ENCODE assay signal across 9 cellular contexts in the genomic region with DNA sequence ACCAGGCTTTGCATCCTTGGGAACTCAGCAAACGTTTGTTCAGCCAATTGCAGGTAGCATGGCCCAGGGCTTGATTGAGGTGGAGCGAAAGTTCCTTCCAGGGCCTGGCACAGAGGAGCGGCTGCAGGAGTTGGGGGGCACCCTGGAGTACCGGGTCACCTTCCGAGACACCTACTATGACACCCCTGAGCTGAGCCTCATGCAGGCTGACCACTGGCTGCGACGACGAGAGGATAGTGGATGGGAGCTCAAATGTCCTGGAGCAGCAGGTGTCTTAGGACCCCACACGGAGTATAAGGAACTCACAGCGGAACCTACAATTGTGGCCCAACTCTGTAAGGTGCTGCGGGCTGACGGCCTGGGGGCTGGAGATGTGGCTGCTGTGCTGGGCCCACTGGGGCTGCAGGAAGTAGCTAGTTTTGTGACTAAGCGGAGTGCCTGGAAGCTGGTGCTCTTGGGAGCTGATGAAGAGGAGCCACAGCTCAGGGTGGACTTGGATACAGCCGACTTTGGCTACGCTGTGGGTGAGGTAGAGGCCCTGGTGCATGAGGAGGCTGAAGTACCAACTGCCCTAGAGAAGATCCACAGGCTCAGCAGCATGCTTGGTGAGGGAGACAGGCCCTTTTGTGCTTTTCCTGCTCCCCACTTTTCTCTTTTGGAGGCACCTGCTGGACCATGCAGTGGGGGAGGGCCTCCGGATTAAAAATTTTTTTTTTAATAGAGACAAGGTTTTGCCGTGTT. TPM values are rescaled to one million over a fixed set of nuclear protein-coding genes. Genes with fewer than 3 reads are reported as not detected.
DNase-seq lines count a peak whose midpoint lies in the region; ATAC-seq and TF ChIP-seq lines count a peak whose summit lies in the region.
"Had no signal": no experiment of that assay in that cellular context is flagged by ENCODE, and none has a peak within 500 bp of the region (broad histone marks: within the 10 kb centered on the region; RNA-seq: fewer than 3 reads in every experiment).

No MANE protein-coding gene starts in this region.

- no peaks in the 10 kb centered on the region for H3K9me3 ChIP-seq in AG04450 (ENCODE audit: control insufficient read depth, insufficient read depth, low read length)
- H3K9me3 ChIP-seq in body of pancreas, result no peaks in the 10 kb centered on the region
- H3K9me3 ChIP-seq in mesodermal cell (ENCODE audit: control insufficient read depth, low read length), result no peaks in the 10 kb centered on the region

- DNase-seq in AG04450 (ENCODE audit: low read depth, low spot score) (no peak), body of pancreas (no peak), NK-92 (lab: John Stamatoyannopoulos, UW; ENCODE audit: unreplicated experiment) (no peak), NCI-H1436 (lab: John Stamatoyannopoulos, UW) (no peak)

- H3K27ac ChIP-seq in AG04450 (ENCODE audit: low read depth, low read length), result peak overlapping the region; percentile 47
- H3K27ac ChIP-seq in body of pancreas, result peak overlapping the region; percentile 89 to 98 (median 94)
- no peak overlapping the region for H3K27ac ChIP-seq in mesodermal cell (ENCODE audit: low read depth, low read length, severe bottlenecking)

- H3K27me3 ChIP-seq in AG04450 (ENCODE audit: control insufficient read depth, insufficient read depth, low read length) (no peaks in the 10 kb centered on the region), body of pancreas (no peaks in the 10 kb centered on the region)

- no peak for TF ChIP-seq CTCF in AG04450 (IDR thresholded peaks at IDR 0.05; ENCODE audit: low read depth, low read length)
- TF ChIP-seq CTCF in body of pancreas (IDR thresholded peaks at IDR 0.05), result no peak

- peaks cover 16 to 21% (median 17%) of the 10 kb centered on the region in 3 donors for H3K4me1 Mint-ChIP-seq in IgD-negative memory B cell

- H3K27me3 Mint-ChIP-seq in IgD-negative memory B cell, result no peaks in the 10 kb centered on the region

- 28 to 33% methylated on average over 7 to 17 of the region's 17 CpGs for WGBS in body of pancreas, 2 donors
- 66 to 68% methylated on average over 14 to 15 of the region's 17 CpGs for WGBS in mesodermal cell (ENCODE audit: insufficient coverage in 2 of 2), 2 experiments

- no peaks in the 10 kb centered on the region for H3K36me3 Mint-ChIP-seq in IgD-negative memory B cell

- intact Hi-C loops in body of pancreas (cut with DNase I), result loop anchor here (5.0 kb wide), 1 partner anchor 85 kb away; no protein-coding TSS in a partner anchor

- CTCF ChIA-PET in AG04450 (lab: Charles Lee), result interaction anchor here (8.1 kb wide), 1 partner anchor 78 kb away, joined by 330 read pairs; no protein-coding TSS in a partner anchor

- H3K4me1 ChIP-seq in body of pancreas (peaks cover 23% of the 10 kb centered on the region), mesodermal cell (ENCODE audit: control insufficient read depth, insufficient read depth, low read length, poor library complexity, severe bottlenecking) (peaks cover 7% of the 10 kb centered on the region)

- H3K27ac Mint-ChIP-seq in IgD-negative memory B cell, result peak overlapping the region; percentile 79 to 97 (median 97)

- H3K36me3 ChIP-seq in body of pancreas (replicated peaks in 1 of 2; ENCODE audit: insufficient read depth in 1 of 2, low read depth in 2 of 2) (peaks cover 0 to 7% of the 10 kb centered on the region in 2 donors), mesodermal cell (ENCODE audit: control insufficient read depth, insufficient read depth, low read length) (peaks cover 39% of the 10 kb centered on the region)

- H3K9me3 Mint-ChIP-seq in IgD-negative memory B cell, result no peaks in the 10 kb centered on the region

- TF ChIP-seq POLR2A in body of pancreas (IDR thresholded peaks at IDR 0.05), result no peak

- peak overlapping the region; percentile 90 for H3K4me3 ChIP-seq in AG04450 (ENCODE audit: low read depth, low read length)
- peak overlapping the region; percentile 59 to 72 for H3K4me3 ChIP-seq in body of pancreas
- peak overlapping the region; percentile 72 for H3K4me3 ChIP-seq in mesodermal cell (ENCODE audit: extremely low read depth, insufficient read depth, low read length, poor library complexity, severe bottlenecking)

- ATAC-seq in body of pancreas (no peak), HG02588 (IDR thresholded peaks at IDR 0.05; ENCODE audit: unreplicated experiment) (no peak), GM21528 (IDR thresholded peaks at IDR 0.05; ENCODE audit: low FRiP score, unreplicated experiment) (no peak)

- POLR2A ChIA-PET in AG04450 (lab: Yijun Ruan, JAX), result interaction anchor here (0.5 to 1.0 kb wide), 3 partner anchors 59 to 531 kb away, joined by 3 to 6 read pairs (median 3); a partner anchor contains a TSS

- H3K4me3 Mint-ChIP-seq in IgD-negative memory B cell, result peak overlapping the region; percentile 93 to 98 (median 96)

RNA-seq across cellular contexts. Expression of a gene that starts 0.8 kb away (rescaled TPM):
- polyA plus RNA-seq in AG04450 (2011; rRNA removed) (4.9 and 9.3 TPM in 2 replicates), IgD-negative memory B cell (18.1 TPM)
- 6.6 and 10.8 TPM in 2 replicates for polyA minus RNA-seq in AG04450 (2011; rRNA and poly(A)+ RNA removed)
- 10 to 100 TPM; 11.7 to 43.2 TPM for total RNA-seq in body of pancreas
- 10.1 TPM for polyA plus RNA-seq in mesodermal cell (2013, experiment 1 of 2)
- polyA plus RNA-seq in mesodermal cell (2013, experiment 2 of 2), result 5.0 TPM

RNA-seq across cellular contexts. Expression of a gene that starts 5.3 kb away (rescaled TPM):
- polyA plus RNA-seq in AG04450 (2011; rRNA removed) (0.09 and 0.14 TPM in 2 replicates), IgD-negative memory B cell (0.26 TPM)
- 0.37 and 0.52 TPM in 2 replicates for polyA minus RNA-seq in AG04450 (2011; rRNA and poly(A)+ RNA removed)
- 1 to 10 TPM in 1 of 2 donors, under 1 TPM in 1; 0.33 to 1.6 TPM for total RNA-seq in body of pancreas
- 3.4 TPM for polyA plus RNA-seq in mesodermal cell (2013, experiment 1 of 2)
- 4.7 TPM for polyA plus RNA-seq in mesodermal cell (2013, experiment 2 of 2)

RNA-seq across cellular contexts. Expression of a gene that starts 10.7 kb away (rescaled TPM):
- polyA plus RNA-seq in AG04450 (2011; rRNA removed) (8.2 and 10.6 TPM in 2 replicates), IgD-negative memory B cell (119 TPM)
- polyA minus RNA-seq in AG04450 (2011; rRNA and poly(A)+ RNA removed), result 11.0 and 19.9 TPM in 2 replicates
- total RNA-seq in body of pancreas, result 100 to 1,000 TPM; 150 to 237 TPM
- polyA plus RNA-seq in mesodermal cell (2013, experiment 1 of 2), result 76.3 TPM
- polyA plus RNA-seq in mesodermal cell (2013, experiment 2 of 2), result 71.0 TPM

RNA-seq across cellular contexts. Expression of a gene that starts 21.7 kb away (rescaled TPM):
- not detected in 2 replicates for polyA plus RNA-seq in AG04450 (2011; rRNA removed)
- polyA minus RNA-seq in AG04450 (2011; rRNA and poly(A)+ RNA removed), result not detected in 2 replicates
- 0.15 TPM for polyA plus RNA-seq in IgD-negative memory B cell
- under 1 TPM; 0.52 to 0.99 TPM for total RNA-seq in body of pancreas
- polyA plus RNA-seq in mesodermal cell (2013, experiment 1 of 2), result 11.4 TPM
- 6.2 TPM for polyA plus RNA-seq in mesodermal cell (2013, experiment 2 of 2)
- total RNA-seq: lung microvascular endothelial cell had no signal

Comparison
In these comparisons a context has a peak if more than half of its experiments do, and no peak if none do; other contexts are left out.
1. RNA of a gene that starts 10.7 kb away (polyA plus RNA-seq): 119 TPM in IgD-negative memory B cell (single experiment); 8.2 to 10.6 TPM in AG04450; every median in the first group is over 10 times any median in the second.
2. Peak in every context shown above with its lines, with median percentiles within 50 percentile points of each other: H3K4me3 ChIP-seq.